In the genomic region with DNA sequence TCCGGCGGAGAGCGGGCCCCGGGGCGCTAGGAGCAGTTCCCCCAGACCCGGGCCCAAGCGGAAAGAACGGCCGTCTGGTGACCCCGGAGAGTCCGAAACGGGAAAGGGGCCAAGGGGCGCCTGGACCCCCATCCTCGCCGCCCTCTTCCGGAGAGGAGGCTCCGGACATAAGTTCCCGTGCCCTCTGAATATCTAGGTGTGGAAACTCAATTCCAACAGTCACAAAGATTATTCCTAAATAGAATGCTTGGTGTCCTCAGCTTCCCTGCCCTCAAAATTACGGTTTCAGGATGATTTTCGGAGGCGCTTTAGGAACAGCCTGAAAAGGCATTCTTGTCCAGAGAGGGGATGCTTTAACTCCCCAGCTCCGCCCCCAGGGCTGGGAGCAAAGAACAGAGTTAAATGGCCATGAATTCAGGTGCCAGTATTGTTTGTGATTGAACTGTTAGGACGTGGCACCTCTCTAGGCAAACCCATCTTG, we compare ENCODE assay signal across 8 cellular contexts. TPM values are rescaled to one million over a fixed set of nuclear protein-coding genes. Genes with fewer than 3 reads are reported as not detected.
DNase-seq lines count a peak whose midpoint lies in the region; ATAC-seq, FAIRE-seq and TF ChIP-seq lines count a peak whose summit lies in the region.

No MANE protein-coding gene starts in this region.

- H3K4me3 ChIP-seq in A673 (ENCODE audit: low read depth, low read length, poor library complexity, severe bottlenecking) = peak overlapping the region; percentile 78
- H3K4me3 ChIP-seq in mesendoderm (ENCODE audit: low read length) = peak overlapping the region; percentile 44

- H3K18ac ChIP-seq in mesendoderm (ENCODE audit: low read length) = peak overlapping the region; percentile 89

- no peak for FAIRE-seq in HTR-8/SVneo (lab: Jason Lieb, UNC)

- WGBS in mesendoderm (ENCODE audit: extremely low coverage, insufficient coverage, low lambda C conversion rate) = no CpG with 5 or more reads among the region's 23 CpGs

- no peak overlapping the region for H3K4ac ChIP-seq in mesendoderm (ENCODE audit: low read depth, low read length)

- H3K4me1 ChIP-seq in A673 (ENCODE audit: insufficient read depth, low read length, poor library complexity, severe bottlenecking) = peaks cover 11% of the 10 kb centered on the region
- peaks cover 8% of the 10 kb centered on the region for H3K4me1 ChIP-seq in mesendoderm (ENCODE audit: control insufficient read depth, low read depth, low read length)

- peak; percentile 31 for DNase-seq in A673 (ENCODE audit: low spot score)
- DNase-seq in HTR-8/SVneo (ENCODE audit: insufficient read length, low spot score) = peak; percentile 23
- peak; percentile 28 for DNase-seq in cerebellar cortex (ENCODE audit: low spot score)
- DNase-seq in mesendoderm = peak; percentile 64
- no peak for DNase-seq in cerebellum (ENCODE audit: low spot score)
- DNase-seq in midbrain (lab: John Stamatoyannopoulos, UW) = no peak
- DNase-seq in activated CD8-positive, alpha-beta memory T cell treated with anti-CD3 and anti-CD28 coated beads for 24 hours = no peak

- intact Hi-C loops in A673 (cut with micrococcal nuclease; ENCODE audit: unreplicated experiment) = no loop called here

- H3K79me1 ChIP-seq in mesendoderm (ENCODE audit: low read length) = peaks cover 12% of the 10 kb centered on the region

- POLR2A ChIA-PET in A673 (lab: Charles Lee; ENCODE audit: low non-redundant PET) = no interaction called here

- ATAC-seq in GM19463 (IDR thresholded peaks at IDR 0.05; ENCODE audit: unreplicated experiment) = no peak

- peak overlapping the region; percentile 95 for H4K8ac ChIP-seq in mesendoderm (ENCODE audit: low read depth, low read length)

- no peaks in the 10 kb centered on the region for H3K27me3 ChIP-seq in A673 (replicated peaks; ENCODE audit: insufficient read depth, low read depth, low read length, poor library complexity)
- no peaks in the 10 kb centered on the region for H3K27me3 ChIP-seq in mesendoderm (ENCODE audit: insufficient read depth, low read length, poor library complexity)

- peak overlapping the region; percentile 92 for H2BK15ac ChIP-seq in mesendoderm (replicated peaks; ENCODE audit: low read depth)

- BruUV-seq in A673 (replicated peaks; lab: Mats Ljungman, UMichigan) = no TSS peak

- CTCF ChIA-PET in A673 (lab: Charles Lee) = no interaction called here

- H3K27ac ChIP-seq in A673 (ENCODE audit: low read depth, low read length, poor library complexity, severe bottlenecking) (no peak overlapping the region), mesendoderm (ENCODE audit: low read depth, low read length) (peak overlapping the region; percentile 86)

- H2BK120ac ChIP-seq in mesendoderm (ENCODE audit: low read depth, low read length) = peak overlapping the region; percentile 66

- no peak overlapping the region for H2BK5ac ChIP-seq in mesendoderm (ENCODE audit: low read length)

- H3K9me3 ChIP-seq in A673 (ENCODE audit: low read depth, low read length, poor library complexity, severe bottlenecking) = no peaks in the 10 kb centered on the region

- H3K4me2 ChIP-seq in mesendoderm (ENCODE audit: low read length) = peak overlapping the region; percentile 76

- no peak for TF ChIP-seq CTCF in A673 (conservative IDR thresholded peaks at IDR 0.05; ENCODE audit: low read depth, low read length)

- H3K79me2 ChIP-seq in mesendoderm (ENCODE audit: control insufficient read depth, insufficient read depth, low read length) = peaks cover 21% of the 10 kb centered on the region

- H3K23ac ChIP-seq in mesendoderm (ENCODE audit: low read length) = no peak overlapping the region

- H3K9ac ChIP-seq in mesendoderm (ENCODE audit: low read length) = peak overlapping the region; percentile 76

- H3K56ac ChIP-seq in mesendoderm (ENCODE audit: low read length) = peak overlapping the region; percentile 86

- H3K36me3 ChIP-seq in A673 (ENCODE audit: insufficient read depth, low read length, poor library complexity, severe bottlenecking) = no peaks in the 10 kb centered on the region
- no peaks in the 10 kb centered on the region for H3K36me3 ChIP-seq in mesendoderm (ENCODE audit: control insufficient read depth, insufficient read depth, low read length)

- no peak overlapping the region for H2AK5ac ChIP-seq in mesendoderm (ENCODE audit: low read length)

- H4K5ac ChIP-seq in mesendoderm (ENCODE audit: low read length) = no peak overlapping the region

RNA-seq across cellular contexts. Expression of gene LHFPL2, which starts 0.7 kb away (rescaled TPM):
- total RNA-seq in A673 (2021) = 6.2 and 7.3 TPM in 2 replicates
- 14.7 TPM for polyA plus RNA-seq in mesendoderm (2013, experiment 1 of 2)
- 15.2 TPM for polyA plus RNA-seq in mesendoderm (2013, experiment 2 of 2)
- 34.2 TPM for total RNA-seq in cerebellum

Comparison
In these comparisons a context has a peak if more than half of its experiments do, and no peak if none do; other contexts are left out.
1. DNase-seq: peak in A673 (single experiment), HTR-8/SVneo (single experiment), cerebellar cortex (single experiment) and mesendoderm (single experiment); none in cerebellum (single experiment), midbrain (single experiment) and activated CD8-positive, alpha-beta memory T cell treated with anti-CD3 and anti-CD28 coated beads for 24 hours (single experiment).